Comparison of ENCODE assay signal across 1 cellular context in genomic region chr9:117412006-117412715, GRCh38.
TF ChIP-seq lines count a peak whose summit lies in the region.

No MANE protein-coding gene starts in this region.

TF ChIP-seq in WTC11, 78 proteins besides CTCF, POLR2A, EP300 and RAD21 (continued from another document):
- TF ChIP-seq ZNF281 (CRISPR knock-in tag; IDR thresholded peaks at IDR 0.05) (no peak), USF1 (CRISPR knock-in tag; IDR thresholded peaks at IDR 0.05) (no peak), ATF3 (CRISPR knock-in tag; conservative IDR thresholded peaks at IDR 0.05) (no peak)
